In the genomic region with DNA sequence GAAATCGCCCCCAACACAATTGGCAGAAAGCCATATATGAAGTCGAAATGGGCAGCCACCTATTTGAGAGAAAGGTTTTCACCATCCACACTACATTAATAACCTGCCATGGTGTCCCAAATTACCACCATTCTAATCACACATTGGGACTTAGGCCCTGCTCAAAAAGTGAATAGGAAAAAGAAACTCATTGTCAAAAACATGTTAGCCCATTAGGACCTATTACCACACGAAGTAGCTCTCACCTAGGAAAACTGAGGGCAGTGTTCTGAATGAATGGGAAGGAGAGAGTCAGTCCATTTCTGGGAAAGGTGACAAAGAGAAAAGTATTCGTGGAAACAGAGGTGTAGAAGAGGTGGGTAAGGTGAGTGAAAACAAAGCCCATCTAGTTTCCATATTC, we compare ENCODE assay signal across 38 cellular contexts.
"Had no signal": no experiment of that assay in that cellular context is flagged by ENCODE, and none has a peak within 500 bp of the region (broad histone marks: within the 10 kb centered on the region; RNA-seq: fewer than 3 reads in every experiment).

No MANE protein-coding gene starts in this region.

- H3K9me3 Mint-ChIP-seq: activated naive CD4-positive, alpha-beta T cell treated with anti-CD3 and anti-CD28 coated beads for 36 hours; activated naive CD4-positive, alpha-beta T cell treated with anti-CD3 and anti-CD28 coated beads, Interleukin-2, amount 50 U/mL, for 24 hours; activated naive CD8-positive, alpha-beta T cell treated with anti-CD3 and anti-CD28 coated beads for 36 hours; activated naive CD8-positive, alpha-beta T cell treated with anti-CD3 and anti-CD28 coated beads, Interleukin-2, amount 50 U/mL, for 24 hours; activated T-helper 1 cell treated with anti-CD3 and anti-CD28 coated beads, Interleukin-12 subunit alpha, Interleukin-12 subunit beta, Interleukin-2, Interleukin-4 antibody, amounts not matched to agents 30 ng/mL and 10 ng/mL and 1 ng/mL, durations not matched to agents 14 hours and 24 hours and 36 hours; activated T-helper 2 cell treated with anti-CD3 and anti-CD28 coated beads, Interferon-gamma antibody, Interleukin-2, Interleukin-4, amounts not matched to agents 10 μg/mL and 5 μg/mL and 100 μg/mL, durations not matched to agents 14 hours and 24 hours and 36 hours; dendritic cell treated with granulocyte-macrophage colony-stimulating factor and Interleukin-4, amounts not matched to agents 40 ng/mL and 50 ng/mL, for 4 days; T-helper 2 cell treated with Interferon-gamma antibody and Interleukin-4, amounts not matched to agents 5 μg/mL and 100 μg/mL, for 36 hours had no signal

- H3K27me3 ChIP-seq: cardiac muscle cell, colonic mucosa, gastrocnemius medialis had no signal

- H3K4me3 Mint-ChIP-seq: activated CD4-positive, alpha-beta memory T cell treated with anti-CD3 and anti-CD28 coated beads for 36 hours; activated CD4-positive, alpha-beta T cell treated with anti-CD3 and anti-CD28 coated beads for 36 hours; activated CD4-positive, alpha-beta T cell treated with anti-CD3 and anti-CD28 coated beads, Interleukin-2, amount 10 ng/mL, durations not matched to agents 24 days and 14 days; activated CD8-positive, alpha-beta memory T cell treated with anti-CD3 and anti-CD28 coated beads, Interleukin-2, amount 10 ng/mL, durations not matched to agents 7 days and 5 days; activated naive CD4-positive, alpha-beta T cell treated with anti-CD3 and anti-CD28 coated beads for 36 hours; activated naive CD4-positive, alpha-beta T cell treated with anti-CD3 and anti-CD28 coated beads, Interleukin-2, amount 50 U/mL, for 24 hours; activated naive CD8-positive, alpha-beta T cell treated with anti-CD3 and anti-CD28 coated beads for 36 hours; activated naive CD8-positive, alpha-beta T cell treated with anti-CD3 and anti-CD28 coated beads, Interleukin-2, amount 50 U/mL, for 24 hours; activated T-helper 1 cell treated with anti-CD3 and anti-CD28 coated beads, Interleukin-12 subunit alpha, Interleukin-12 subunit beta, Interleukin-2, Interleukin-4 antibody, amounts not matched to agents 30 ng/mL and 10 ng/mL and 1 ng/mL, durations not matched to agents 14 hours and 24 hours and 36 hours; brain; dendritic cell treated with granulocyte-macrophage colony-stimulating factor and Interleukin-4, amounts not matched to agents 40 ng/mL and 50 ng/mL, for 4 days; endodermal cell; T-helper 17 cell; T-helper 2 cell treated with Interferon-gamma antibody and Interleukin-4, amounts not matched to agents 5 μg/mL and 100 μg/mL, for 36 hours had no signal

- H3K36me3 ChIP-seq: adrenal gland, breast epithelium, cardiac muscle cell, colonic mucosa, gastrocnemius medialis, heart left ventricle had no signal

- H3K27ac ChIP-seq: adrenal gland, breast epithelium, colonic mucosa, dorsolateral prefrontal cortex, gastrocnemius medialis, heart left ventricle had no signal

- H3K27me3 Mint-ChIP-seq: activated CD4-positive, alpha-beta memory T cell treated with anti-CD3 and anti-CD28 coated beads for 36 hours; activated CD4-positive, alpha-beta T cell treated with anti-CD3 and anti-CD28 coated beads for 36 hours; activated CD8-positive, alpha-beta memory T cell treated with anti-CD3 and anti-CD28 coated beads, Interleukin-2, amount 10 ng/mL, durations not matched to agents 7 days and 5 days; activated naive CD4-positive, alpha-beta T cell treated with anti-CD3 and anti-CD28 coated beads, Interleukin-2, amount 50 U/mL, for 24 hours; activated naive CD8-positive, alpha-beta T cell treated with anti-CD3 and anti-CD28 coated beads for 36 hours; activated naive CD8-positive, alpha-beta T cell treated with anti-CD3 and anti-CD28 coated beads, Interleukin-2, amount 50 U/mL, for 24 hours; dendritic cell treated with granulocyte-macrophage colony-stimulating factor and Interleukin-4, amounts not matched to agents 40 ng/mL and 50 ng/mL, for 4 days; T-helper 17 cell had no signal

- H3K9me3 ChIP-seq: adrenal gland, colonic mucosa, gastrocnemius medialis, heart left ventricle had no signal

- H3K4me3 ChIP-seq: adrenal gland, breast epithelium, cardiac muscle cell, colonic mucosa, dorsolateral prefrontal cortex, gastrocnemius medialis, heart left ventricle had no signal

- ATAC-seq: activated CD4-positive, alpha-beta T cell treated with anti-CD3 and anti-CD28 coated beads for 36 hours; activated CD8-positive, alpha-beta memory T cell treated with anti-CD3 and anti-CD28 coated beads, Interleukin-2, amount 10 ng/mL, durations not matched to agents 7 days and 5 days; activated naive CD8-positive, alpha-beta T cell treated with anti-CD3 and anti-CD28 coated beads, Interleukin-2, amount 50 U/mL, for 24 hours; esophagus mucosa; gastrocnemius medialis; heart left ventricle; T-helper 17 cell had no signal

- H3K36me3 Mint-ChIP-seq: activated CD4-positive, alpha-beta memory T cell treated with anti-CD3 and anti-CD28 coated beads for 36 hours; activated CD8-positive, alpha-beta memory T cell treated with anti-CD3 and anti-CD28 coated beads, Interleukin-2, amount 10 ng/mL, durations not matched to agents 7 days and 5 days; activated naive CD4-positive, alpha-beta T cell treated with anti-CD3 and anti-CD28 coated beads, Interleukin-2, amount 50 U/mL, for 24 hours; activated naive CD8-positive, alpha-beta T cell treated with anti-CD3 and anti-CD28 coated beads for 36 hours had no signal

- H3K27ac Mint-ChIP-seq: activated CD4-positive, alpha-beta memory T cell treated with anti-CD3 and anti-CD28 coated beads for 36 hours; activated CD4-positive, alpha-beta T cell treated with anti-CD3 and anti-CD28 coated beads for 36 hours; activated CD4-positive, alpha-beta T cell treated with anti-CD3 and anti-CD28 coated beads, Interleukin-2, amount 10 ng/mL, durations not matched to agents 24 days and 14 days; activated CD8-positive, alpha-beta memory T cell treated with anti-CD3 and anti-CD28 coated beads, Interleukin-2, amount 10 ng/mL, durations not matched to agents 7 days and 5 days; activated naive CD4-positive, alpha-beta T cell treated with anti-CD3 and anti-CD28 coated beads for 36 hours; activated naive CD4-positive, alpha-beta T cell treated with anti-CD3 and anti-CD28 coated beads, Interleukin-2, amount 50 U/mL, for 24 hours; activated naive CD8-positive, alpha-beta T cell treated with anti-CD3 and anti-CD28 coated beads for 36 hours; activated naive CD8-positive, alpha-beta T cell treated with anti-CD3 and anti-CD28 coated beads, Interleukin-2, amount 50 U/mL, for 24 hours; activated T-helper 1 cell treated with anti-CD3 and anti-CD28 coated beads, Interleukin-12 subunit alpha, Interleukin-12 subunit beta, Interleukin-2, Interleukin-4 antibody, amounts not matched to agents 30 ng/mL and 10 ng/mL and 1 ng/mL, durations not matched to agents 14 hours and 24 hours and 36 hours; activated T-helper 2 cell treated with anti-CD3 and anti-CD28 coated beads, Interferon-gamma antibody, Interleukin-2, Interleukin-4, amounts not matched to agents 10 μg/mL and 5 μg/mL and 100 μg/mL, durations not matched to agents 14 hours and 24 hours and 36 hours; dendritic cell treated with granulocyte-macrophage colony-stimulating factor and Interleukin-4, amounts not matched to agents 40 ng/mL and 50 ng/mL, for 4 days; endodermal cell; T-helper 17 cell; T-helper 2 cell treated with Interferon-gamma antibody and Interleukin-4, amounts not matched to agents 5 μg/mL and 100 μg/mL, for 36 hours had no signal

- DNase-seq: activated CD4-positive, alpha-beta memory T cell treated with anti-CD3 and anti-CD28 coated beads for 36 hours; activated CD4-positive, alpha-beta T cell treated with anti-CD3 and anti-CD28 coated beads for 36 hours; activated CD4-positive, alpha-beta T cell treated with anti-CD3 and anti-CD28 coated beads, Interleukin-2, amount 10 ng/mL, durations not matched to agents 24 days and 14 days; activated CD4-positive, CD25-positive, alpha-beta regulatory T cell; activated CD4-positive, CD25-positive, alpha-beta regulatory T cell treated with anti-CD3 and anti-CD28 coated beads, Interleukin-2, amount 50 U/mL, for 72 hours; activated CD8-positive, alpha-beta memory T cell treated with anti-CD3 and anti-CD28 coated beads, Interleukin-2, amount 10 ng/mL, durations not matched to agents 7 days and 5 days; activated CD8-positive, alpha-beta memory T cell treated with anti-CD3 and anti-CD28 coated beads, Interleukin-2, amount 50 U/mL, for 4 hours; activated effector memory CD4-positive, alpha-beta T cell treated with anti-CD3 and anti-CD28 coated beads, Interleukin-2, amount 50 U/mL, for 16 hours; activated naive CD4-positive, alpha-beta T cell treated with anti-CD3 and anti-CD28 coated beads for 36 hours; activated naive CD8-positive, alpha-beta T cell treated with anti-CD3 and anti-CD28 coated beads for 36 hours; activated naive CD8-positive, alpha-beta T cell treated with anti-CD3 and anti-CD28 coated beads, Interleukin-2, amount 50 U/mL, for 24 hours; activated T-cell treated with anti-CD3 and anti-CD28 coated beads, Interleukin-2, amount 50 U/mL, for 1 hour; activated T-cell treated with anti-CD3 and anti-CD28 coated beads, Interleukin-2, amount 50 U/mL, for 48 hours; adrenal gland; amygdala; aorta; central memory CD4-positive, alpha-beta T cell; cerebellar nuclear complex; colonic mucosa; dorsolateral prefrontal cortex; effector memory CD4-positive, alpha-beta T cell; endodermal cell; foreskin fibroblast; gastrocnemius medialis; glutamatergic neuron; heart left ventricle; T-helper 1 cell; T-helper 17 cell; T1000 had no signal

- H3K4me1 ChIP-seq: adrenal gland, breast epithelium, colonic mucosa, gastrocnemius medialis had no signal
